In the genomic region with DNA sequence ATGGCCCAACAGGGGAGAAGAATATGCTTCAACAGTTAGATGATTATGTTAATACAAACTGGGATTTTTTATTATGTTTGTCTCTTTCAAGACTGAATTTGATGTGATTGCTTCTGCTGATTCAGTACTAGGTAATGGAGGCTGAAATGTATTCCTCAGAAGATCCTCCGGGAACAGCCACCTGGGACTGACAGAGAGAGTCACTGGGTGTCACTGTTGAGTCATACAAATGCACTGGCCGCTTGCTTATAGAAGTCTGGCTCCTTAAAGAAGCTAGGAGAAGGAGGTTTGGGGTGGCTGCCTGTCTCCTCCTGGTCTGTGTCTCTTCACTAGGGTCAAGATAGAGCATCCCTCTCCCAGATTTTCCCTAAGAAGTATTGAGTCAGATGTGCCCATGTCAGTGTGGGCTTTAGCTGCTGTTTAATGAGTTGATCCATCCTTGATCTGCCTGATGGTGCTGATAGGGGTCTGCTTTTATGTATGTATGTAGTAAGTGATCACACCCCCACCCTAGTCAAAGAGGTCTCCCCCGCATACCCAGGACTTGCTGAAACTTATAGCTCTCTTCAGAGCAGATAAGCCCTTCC, we compare ENCODE assay signal across 8 cellular contexts.
A peak's percentile ranks its signal among the peaks of the same experiment; 100 is the strongest.
DNase-seq lines count a peak whose midpoint lies in the region; ATAC-seq lines count a peak whose summit lies in the region.

No MANE protein-coding gene starts in this region.

- H3K9ac ChIP-seq in adipocyte (ENCODE audit: low read length) = no peak overlapping the region

- DNase-seq in DMS53 (lab: John Stamatoyannopoulos, UW) (peak; percentile 76), NCI-H1048 (lab: John Stamatoyannopoulos, UW) (peak; percentile 13), adipocyte (ENCODE audit: low read depth) (peak; percentile 53), islet precursor cell (peak; percentile 81)
- DNase-seq in stimulated activated naive CD8-positive, alpha-beta T cell treated with anti-CD3 and anti-CD28 coated beads, Interleukin-15, Interleukin-2, amounts not matched to agents 100 U/mL and 50 U/mL, for 24 hours = no peak

- ATAC-seq in HG03354 (IDR thresholded peaks at IDR 0.05; ENCODE audit: poor library complexity, severe bottlenecking, unreplicated experiment) = no peak
- ATAC-seq in HG03280 (IDR thresholded peaks at IDR 0.05; ENCODE audit: unreplicated experiment) = no peak
- no peak for ATAC-seq in GM18502 (IDR thresholded peaks at IDR 0.05; ENCODE audit: poor library complexity, unreplicated experiment)
- no peak for ATAC-seq in stimulated activated naive CD8-positive, alpha-beta T cell treated with anti-CD3 and anti-CD28 coated beads, Interleukin-15, Interleukin-2, amounts not matched to agents 100 U/mL and 50 U/mL, for 24 hours

- no peak overlapping the region for H3K4me3 ChIP-seq in adipocyte (ENCODE audit: low read length)

- peaks cover 6% of the 10 kb centered on the region for H3K27me3 ChIP-seq in adipocyte (replicated peaks; ENCODE audit: control insufficient read depth, insufficient read depth, low read length)

- H3K9me3 ChIP-seq in adipocyte (ENCODE audit: control insufficient read depth, low read length) = no peaks in the 10 kb centered on the region

- H3K36me3 ChIP-seq in adipocyte (ENCODE audit: control insufficient read depth, insufficient read depth, low read length, severe bottlenecking) = no peaks in the 10 kb centered on the region

- no peaks in the 10 kb centered on the region for H3K4me1 ChIP-seq in adipocyte (ENCODE audit: control insufficient read depth, insufficient read depth, low read length)
